Comparison of ENCODE assay signal across 1 cellular context in genomic region chr10:13099144-13099665, GRCh38.
TF ChIP-seq lines count a peak whose summit lies in the region.

No MANE protein-coding gene starts in this region.

TF ChIP-seq in K562, 482 proteins besides CTCF, POLR2A, EP300 and RAD21 (continued from another document and continues in another):
- TF ChIP-seq, protein P1, sequence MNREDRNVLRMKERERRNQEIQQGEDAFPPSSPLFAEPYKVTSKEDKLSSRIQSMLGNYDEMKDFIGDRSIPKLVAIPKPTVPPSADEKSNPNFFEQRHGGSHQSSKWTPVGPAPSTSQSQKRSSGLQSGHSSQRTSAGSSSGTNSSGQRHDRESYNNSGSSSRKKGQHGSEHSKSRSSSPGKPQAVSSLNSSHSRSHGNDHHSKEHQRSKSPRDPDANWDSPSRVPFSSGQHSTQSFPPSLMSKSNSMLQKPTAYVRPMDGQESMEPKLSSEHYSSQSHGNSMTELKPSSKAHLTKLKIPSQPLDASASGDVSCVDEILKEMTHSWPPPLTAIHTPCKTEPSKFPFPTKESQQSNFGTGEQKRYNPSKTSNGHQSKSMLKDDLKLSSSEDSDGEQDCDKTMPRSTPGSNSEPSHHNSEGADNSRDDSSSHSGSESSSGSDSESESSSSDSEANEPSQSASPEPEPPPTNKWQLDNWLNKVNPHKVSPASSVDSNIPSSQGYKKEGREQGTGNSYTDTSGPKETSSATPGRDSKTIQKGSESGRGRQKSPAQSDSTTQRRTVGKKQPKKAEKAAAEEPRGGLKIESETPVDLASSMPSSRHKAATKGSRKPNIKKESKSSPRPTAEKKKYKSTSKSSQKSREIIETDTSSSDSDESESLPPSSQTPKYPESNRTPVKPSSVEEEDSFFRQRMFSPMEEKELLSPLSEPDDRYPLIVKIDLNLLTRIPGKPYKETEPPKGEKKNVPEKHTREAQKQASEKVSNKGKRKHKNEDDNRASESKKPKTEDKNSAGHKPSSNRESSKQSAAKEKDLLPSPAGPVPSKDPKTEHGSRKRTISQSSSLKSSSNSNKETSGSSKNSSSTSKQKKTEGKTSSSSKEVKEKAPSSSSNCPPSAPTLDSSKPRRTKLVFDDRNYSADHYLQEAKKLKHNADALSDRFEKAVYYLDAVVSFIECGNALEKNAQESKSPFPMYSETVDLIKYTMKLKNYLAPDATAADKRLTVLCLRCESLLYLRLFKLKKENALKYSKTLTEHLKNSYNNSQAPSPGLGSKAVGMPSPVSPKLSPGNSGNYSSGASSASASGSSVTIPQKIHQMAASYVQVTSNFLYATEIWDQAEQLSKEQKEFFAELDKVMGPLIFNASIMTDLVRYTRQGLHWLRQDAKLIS (CRISPR knock-in tag; IDR thresholded peaks at IDR 0.05): no peak
- no peak for TF ChIP-seq HDAC6 (IDR thresholded peaks at IDR 0.05; ENCODE audit: low read depth, low read length)
- no peak for TF ChIP-seq KLF13 (tag; IDR thresholded peaks at IDR 0.05; ENCODE audit: borderline replicate concordance, low read depth)
- TF ChIP-seq DPF2 (IDR thresholded peaks at IDR 0.05): 0 out of 2 replicates have a peak, but pooled peaks have one; percentile 26
- no peak for TF ChIP-seq FIP1L1 (IDR thresholded peaks at IDR 0.05; ENCODE audit: low read depth, low read length, poor library complexity, severe bottlenecking)
- TF ChIP-seq HMGN3 (IDR thresholded peaks at IDR 0.05; ENCODE audit: borderline replicate concordance, extremely low read depth, insufficient read length, low read depth, low read length): no peak
- no peak for TF ChIP-seq RBM14 (IDR thresholded peaks at IDR 0.05; ENCODE audit: borderline replicate concordance, insufficient read depth, low read depth, low read length)
- TF ChIP-seq ZBTB40 (IDR thresholded peaks at IDR 0.05): no peak
- no peak for TF ChIP-seq ZBTB40 (CRISPR knock-in tag; IDR thresholded peaks at IDR 0.05)
- TF ChIP-seq NFIX (CRISPR knock-in tag; IDR thresholded peaks at IDR 0.05; ENCODE audit: low read depth): no peak
- no peak for TF ChIP-seq PTTG1 (tag; IDR thresholded peaks at IDR 0.05; ENCODE audit: low read depth)
- TF ChIP-seq CREB3L1 (IDR thresholded peaks at IDR 0.05; ENCODE audit: borderline replicate concordance, low read depth): no peak
- TF ChIP-seq, protein P2, sequence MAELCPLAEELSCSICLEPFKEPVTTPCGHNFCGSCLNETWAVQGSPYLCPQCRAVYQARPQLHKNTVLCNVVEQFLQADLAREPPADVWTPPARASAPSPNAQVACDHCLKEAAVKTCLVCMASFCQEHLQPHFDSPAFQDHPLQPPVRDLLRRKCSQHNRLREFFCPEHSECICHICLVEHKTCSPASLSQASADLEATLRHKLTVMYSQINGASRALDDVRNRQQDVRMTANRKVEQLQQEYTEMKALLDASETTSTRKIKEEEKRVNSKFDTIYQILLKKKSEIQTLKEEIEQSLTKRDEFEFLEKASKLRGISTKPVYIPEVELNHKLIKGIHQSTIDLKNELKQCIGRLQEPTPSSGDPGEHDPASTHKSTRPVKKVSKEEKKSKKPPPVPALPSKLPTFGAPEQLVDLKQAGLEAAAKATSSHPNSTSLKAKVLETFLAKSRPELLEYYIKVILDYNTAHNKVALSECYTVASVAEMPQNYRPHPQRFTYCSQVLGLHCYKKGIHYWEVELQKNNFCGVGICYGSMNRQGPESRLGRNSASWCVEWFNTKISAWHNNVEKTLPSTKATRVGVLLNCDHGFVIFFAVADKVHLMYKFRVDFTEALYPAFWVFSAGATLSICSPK (IDR thresholded peaks at IDR 0.05; ENCODE audit: borderline replicate concordance): no peak
- TF ChIP-seq, protein P3, sequence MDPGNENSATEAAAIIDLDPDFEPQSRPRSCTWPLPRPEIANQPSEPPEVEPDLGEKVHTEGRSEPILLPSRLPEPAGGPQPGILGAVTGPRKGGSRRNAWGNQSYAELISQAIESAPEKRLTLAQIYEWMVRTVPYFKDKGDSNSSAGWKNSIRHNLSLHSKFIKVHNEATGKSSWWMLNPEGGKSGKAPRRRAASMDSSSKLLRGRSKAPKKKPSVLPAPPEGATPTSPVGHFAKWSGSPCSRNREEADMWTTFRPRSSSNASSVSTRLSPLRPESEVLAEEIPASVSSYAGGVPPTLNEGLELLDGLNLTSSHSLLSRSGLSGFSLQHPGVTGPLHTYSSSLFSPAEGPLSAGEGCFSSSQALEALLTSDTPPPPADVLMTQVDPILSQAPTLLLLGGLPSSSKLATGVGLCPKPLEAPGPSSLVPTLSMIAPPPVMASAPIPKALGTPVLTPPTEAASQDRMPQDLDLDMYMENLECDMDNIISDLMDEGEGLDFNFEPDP (CRISPR knock-in tag; IDR thresholded peaks at IDR 0.05): no peak
- no peak for TF ChIP-seq ZBTB17 (CRISPR knock-in tag; IDR thresholded peaks at IDR 0.05)
- no peak for TF ChIP-seq MXD1 (CRISPR knock-in tag; IDR thresholded peaks at IDR 0.05; ENCODE audit: borderline replicate concordance, poor library complexity, severe bottlenecking)
- TF ChIP-seq PHTF2 (CRISPR knock-in tag; IDR thresholded peaks at IDR 0.05): no peak
- no peak for TF ChIP-seq ZNF165 (CRISPR knock-in tag; IDR thresholded peaks at IDR 0.05; ENCODE audit: borderline replicate concordance)
- TF ChIP-seq MNT (conservative IDR thresholded peaks at IDR 0.05): no peak
- TF ChIP-seq LEF1 (IDR thresholded peaks at IDR 0.05): no peak
- peak; percentile 20 to 68; a peak in 2 of 4 replicates for TF ChIP-seq FOXK2 (conservative IDR thresholded peaks at IDR 0.05 in 1 of 2, IDR thresholded peaks at IDR 0.05 in 1 of 2; ENCODE audit: low read depth in 2 of 2)
- TF ChIP-seq ZFX (CRISPR knock-in tag; IDR thresholded peaks at IDR 0.05): no peak
- TF ChIP-seq NBN (IDR thresholded peaks at IDR 0.05; ENCODE audit: low read depth): peak; percentile 24; the same call in 1 of the 2 replicates
- TF ChIP-seq, protein P4, sequence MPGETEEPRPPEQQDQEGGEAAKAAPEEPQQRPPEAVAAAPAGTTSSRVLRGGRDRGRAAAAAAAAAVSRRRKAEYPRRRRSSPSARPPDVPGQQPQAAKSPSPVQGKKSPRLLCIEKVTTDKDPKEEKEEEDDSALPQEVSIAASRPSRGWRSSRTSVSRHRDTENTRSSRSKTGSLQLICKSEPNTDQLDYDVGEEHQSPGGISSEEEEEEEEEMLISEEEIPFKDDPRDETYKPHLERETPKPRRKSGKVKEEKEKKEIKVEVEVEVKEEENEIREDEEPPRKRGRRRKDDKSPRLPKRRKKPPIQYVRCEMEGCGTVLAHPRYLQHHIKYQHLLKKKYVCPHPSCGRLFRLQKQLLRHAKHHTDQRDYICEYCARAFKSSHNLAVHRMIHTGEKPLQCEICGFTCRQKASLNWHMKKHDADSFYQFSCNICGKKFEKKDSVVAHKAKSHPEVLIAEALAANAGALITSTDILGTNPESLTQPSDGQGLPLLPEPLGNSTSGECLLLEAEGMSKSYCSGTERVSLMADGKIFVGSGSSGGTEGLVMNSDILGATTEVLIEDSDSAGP (CRISPR knock-in tag; IDR thresholded peaks at IDR 0.05): no peak
- TF ChIP-seq, protein P5, sequence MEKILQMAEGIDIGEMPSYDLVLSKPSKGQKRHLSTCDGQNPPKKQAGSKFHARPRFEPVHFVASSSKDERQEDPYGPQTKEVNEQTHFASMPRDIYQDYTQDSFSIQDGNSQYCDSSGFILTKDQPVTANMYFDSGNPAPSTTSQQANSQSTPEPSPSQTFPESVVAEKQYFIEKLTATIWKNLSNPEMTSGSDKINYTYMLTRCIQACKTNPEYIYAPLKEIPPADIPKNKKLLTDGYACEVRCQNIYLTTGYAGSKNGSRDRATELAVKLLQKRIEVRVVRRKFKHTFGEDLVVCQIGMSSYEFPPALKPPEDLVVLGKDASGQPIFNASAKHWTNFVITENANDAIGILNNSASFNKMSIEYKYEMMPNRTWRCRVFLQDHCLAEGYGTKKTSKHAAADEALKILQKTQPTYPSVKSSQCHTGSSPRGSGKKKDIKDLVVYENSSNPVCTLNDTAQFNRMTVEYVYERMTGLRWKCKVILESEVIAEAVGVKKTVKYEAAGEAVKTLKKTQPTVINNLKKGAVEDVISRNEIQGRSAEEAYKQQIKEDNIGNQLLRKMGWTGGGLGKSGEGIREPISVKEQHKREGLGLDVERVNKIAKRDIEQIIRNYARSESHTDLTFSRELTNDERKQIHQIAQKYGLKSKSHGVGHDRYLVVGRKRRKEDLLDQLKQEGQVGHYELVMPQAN (IDR thresholded peaks at IDR 0.05; ENCODE audit: borderline replicate concordance): no peak
- TF ChIP-seq ZNF785 (CRISPR knock-in tag; IDR thresholded peaks at IDR 0.05): no peak
- no peak for TF ChIP-seq CREBBP (IDR thresholded peaks at IDR 0.05; ENCODE audit: low read depth, low read length)
- TF ChIP-seq MTA1 (IDR thresholded peaks at IDR 0.05; ENCODE audit: borderline replicate concordance): no peak
- TF ChIP-seq ZNF384 (IDR thresholded peaks at IDR 0.05; ENCODE audit: low read depth, low read length): peak; percentile 42; the same call in 1 of the 2 replicates
- peak; percentile 50; the same call in 1 of the 2 replicates for TF ChIP-seq DIDO1 (tag; IDR thresholded peaks at IDR 0.05; ENCODE audit: low read depth)
- 0 out of 2 replicates have a peak, but pooled peaks have one; percentile 63 for TF ChIP-seq HLTF (IDR thresholded peaks at IDR 0.05)
